ENCODE assay signal across 8 cellular contexts in the genomic region with DNA sequence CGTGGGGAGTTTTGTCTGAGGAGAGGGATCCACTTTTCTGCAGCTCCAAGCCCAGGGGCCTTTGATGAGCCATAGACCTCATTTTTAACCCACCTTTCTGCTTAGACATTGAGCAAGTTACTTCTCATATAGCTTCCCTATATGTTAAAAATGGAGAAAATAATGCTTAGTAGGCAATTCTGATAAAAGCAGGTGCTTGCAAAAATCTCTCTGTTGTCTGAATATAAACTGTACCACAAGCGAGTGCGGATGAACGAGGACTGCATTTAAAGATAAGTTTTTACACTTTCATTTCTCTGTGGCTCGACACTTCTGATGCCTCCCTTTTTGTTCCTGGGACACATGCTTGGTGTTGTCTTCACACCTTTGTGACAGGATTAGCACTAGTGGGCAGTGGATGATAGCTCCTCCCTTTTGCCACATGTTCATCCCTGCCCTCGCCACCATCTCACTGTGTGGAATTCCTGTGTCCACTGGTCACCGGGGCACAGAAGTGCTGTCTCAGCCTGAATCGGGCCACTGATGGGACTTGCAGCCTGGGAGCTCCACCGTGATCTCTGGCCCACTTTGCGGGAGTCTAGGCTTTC. TPM values are rescaled to one million over a fixed set of nuclear protein-coding genes. Genes with fewer than 3 reads are reported as not detected.
DNase-seq lines count a peak whose midpoint lies in the region; ATAC-seq and TF ChIP-seq lines count a peak whose summit lies in the region.

No MANE protein-coding gene starts in this region.

- no peak overlapping the region for H2BK15ac ChIP-seq in mesendoderm (replicated peaks; ENCODE audit: low read depth)

- DNase-seq in adipocyte (ENCODE audit: low read depth): no peak
- no peak for DNase-seq in mesendoderm
- DNase-seq in NCI-H82 (lab: John Stamatoyannopoulos, UW): no peak
- no peak for DNase-seq in SW 1271 (lab: John Stamatoyannopoulos, UW)
- DNase-seq in medulla oblongata (ENCODE audit: extremely low spot score): no peak

- peak overlapping the region; percentile 77 for H3K4ac ChIP-seq in mesendoderm (ENCODE audit: low read depth, low read length)

- H4K5ac ChIP-seq in mesendoderm (ENCODE audit: low read length): no peak overlapping the region

- H3K36me3 ChIP-seq in ACC112 (ENCODE audit: insufficient read depth, low read length): peaks cover 30% of the 10 kb centered on the region
- peaks cover 26 to 38% of the 10 kb centered on the region in 2 experiments for H3K36me3 ChIP-seq in HEK293 (ENCODE audit: control insufficient read depth in 2 of 2, insufficient read depth in 1 of 2, low read length in 2 of 2)
- H3K36me3 ChIP-seq in adipocyte (ENCODE audit: control insufficient read depth, insufficient read depth, low read length, severe bottlenecking): no peaks in the 10 kb centered on the region
- H3K36me3 ChIP-seq in mesendoderm (ENCODE audit: control insufficient read depth, insufficient read depth, low read length): peaks cover 9% of the 10 kb centered on the region

- no peak for TF ChIP-seq CTCF in HEK293 (tag by site-specific recombination; IDR thresholded peaks at IDR 0.05)

- no CpG with 5 or more reads among the region's 10 CpGs for WGBS in mesendoderm (ENCODE audit: extremely low coverage, insufficient coverage, low lambda C conversion rate)

- H3K4me3 ChIP-seq in ACC112 (ENCODE audit: low read depth, low read length): peak overlapping the region; percentile 92
- H3K4me3 ChIP-seq in HEK293 (ENCODE audit: low read depth, low read length): peak overlapping the region; percentile 59
- peak overlapping the region; percentile 93 for H3K4me3 ChIP-seq in adipocyte (ENCODE audit: low read length)
- H3K4me3 ChIP-seq in mesendoderm (ENCODE audit: low read length): peak overlapping the region; percentile 91

- H2BK5ac ChIP-seq in mesendoderm (ENCODE audit: low read length): no peak overlapping the region

- H2BK120ac ChIP-seq in mesendoderm (ENCODE audit: low read depth, low read length): no peak overlapping the region

- no peak overlapping the region for H4K8ac ChIP-seq in mesendoderm (ENCODE audit: low read depth, low read length)

- H3K79me2 ChIP-seq in ACC112 (ENCODE audit: control insufficient read depth, insufficient read depth, low read length, unreplicated experiment) (peaks cover 52% of the 10 kb centered on the region), mesendoderm (ENCODE audit: control insufficient read depth, insufficient read depth, low read length) (peaks cover 21% of the 10 kb centered on the region)

- peaks cover 6% of the 10 kb centered on the region for H3K4me1 ChIP-seq in ACC112 (ENCODE audit: control insufficient read depth, insufficient read depth, low read length, unreplicated experiment)
- H3K4me1 ChIP-seq in HEK293 (ENCODE audit: control insufficient read depth, insufficient read depth, low read length): no peaks in the 10 kb centered on the region
- peaks cover 4% of the 10 kb centered on the region for H3K4me1 ChIP-seq in adipocyte (ENCODE audit: control insufficient read depth, insufficient read depth, low read length)
- H3K4me1 ChIP-seq in mesendoderm (ENCODE audit: control insufficient read depth, low read depth, low read length): peaks cover 2% of the 10 kb centered on the region

- H3K56ac ChIP-seq in mesendoderm (ENCODE audit: low read length): peak overlapping the region; percentile 99

- H3K27ac ChIP-seq in ACC112 (ENCODE audit: low read depth, low read length): peak overlapping the region; percentile 71; the same call in 1 of the 2 replicates
- H3K27ac ChIP-seq in HEK293 (ENCODE audit: extremely low read depth, low read depth, low read length): peak overlapping the region; percentile 99; the same call in 1 of the 2 replicates
- no peak overlapping the region for H3K27ac ChIP-seq in mesendoderm (ENCODE audit: low read depth, low read length)

- no peaks in the 10 kb centered on the region for H3K27me3 ChIP-seq in ACC112 (ENCODE audit: insufficient read depth, low read length)
- no peaks in the 10 kb centered on the region for H3K27me3 ChIP-seq in adipocyte (replicated peaks; ENCODE audit: control insufficient read depth, insufficient read depth, low read length)
- H3K27me3 ChIP-seq in mesendoderm (ENCODE audit: insufficient read depth, low read length, poor library complexity): no peaks in the 10 kb centered on the region

- ATAC-seq in GM21619 (IDR thresholded peaks at IDR 0.05; ENCODE audit: unreplicated experiment): no peak

- peak overlapping the region; percentile 71 for H3K4me2 ChIP-seq in mesendoderm (ENCODE audit: low read length)

- H3K23ac ChIP-seq in mesendoderm (ENCODE audit: low read length): no peak overlapping the region

- CTCF ChIA-PET in HEK293 (lab: Yijun Ruan, JAX): interaction anchor here (0.6 to 0.9 kb wide), 6 partner anchors 20 to 168 kb away, joined by 3 to 4 read pairs (median 3); no protein-coding TSS in a partner anchor

- peak overlapping the region; percentile 50 for H2AFZ ChIP-seq in ACC112 (ENCODE audit: low read length, unreplicated experiment)

- H3K18ac ChIP-seq in mesendoderm (ENCODE audit: low read length): peak overlapping the region; percentile 82

- POLR2A ChIA-PET in HEK293 (lab: Yijun Ruan, JAX): interaction anchor here (0.5 to 3.7 kb wide), 9 partner anchors 10 to 501 kb away, joined by 3 to 28 read pairs (median 6); no protein-coding TSS in a partner anchor

- H2AK5ac ChIP-seq in mesendoderm (ENCODE audit: low read length): no peak overlapping the region

- H3K9ac ChIP-seq in adipocyte (ENCODE audit: low read length) (no peak overlapping the region), mesendoderm (ENCODE audit: low read length) (peak overlapping the region; percentile 99)

- H3K9me3 ChIP-seq in HEK293 (ENCODE audit: control insufficient read depth, insufficient read depth, low read depth, low read length) (no peaks in the 10 kb centered on the region), adipocyte (ENCODE audit: control insufficient read depth, low read length) (no peaks in the 10 kb centered on the region)

- peaks cover 16% of the 10 kb centered on the region for H3K79me1 ChIP-seq in mesendoderm (ENCODE audit: low read length)

TF ChIP-seq in HEK293, 187 proteins besides CTCF, POLR2A, EP300 and RAD21 (continues in another document):
- TF ChIP-seq ZNF148 (tag by site-specific recombination; IDR thresholded peaks at IDR 0.05; ENCODE audit: borderline replicate concordance): no peak
- TF ChIP-seq REPIN1 (tag by site-specific recombination; IDR thresholded peaks at IDR 0.05; ENCODE audit: low read depth): no peak
- TF ChIP-seq, protein P1, sequence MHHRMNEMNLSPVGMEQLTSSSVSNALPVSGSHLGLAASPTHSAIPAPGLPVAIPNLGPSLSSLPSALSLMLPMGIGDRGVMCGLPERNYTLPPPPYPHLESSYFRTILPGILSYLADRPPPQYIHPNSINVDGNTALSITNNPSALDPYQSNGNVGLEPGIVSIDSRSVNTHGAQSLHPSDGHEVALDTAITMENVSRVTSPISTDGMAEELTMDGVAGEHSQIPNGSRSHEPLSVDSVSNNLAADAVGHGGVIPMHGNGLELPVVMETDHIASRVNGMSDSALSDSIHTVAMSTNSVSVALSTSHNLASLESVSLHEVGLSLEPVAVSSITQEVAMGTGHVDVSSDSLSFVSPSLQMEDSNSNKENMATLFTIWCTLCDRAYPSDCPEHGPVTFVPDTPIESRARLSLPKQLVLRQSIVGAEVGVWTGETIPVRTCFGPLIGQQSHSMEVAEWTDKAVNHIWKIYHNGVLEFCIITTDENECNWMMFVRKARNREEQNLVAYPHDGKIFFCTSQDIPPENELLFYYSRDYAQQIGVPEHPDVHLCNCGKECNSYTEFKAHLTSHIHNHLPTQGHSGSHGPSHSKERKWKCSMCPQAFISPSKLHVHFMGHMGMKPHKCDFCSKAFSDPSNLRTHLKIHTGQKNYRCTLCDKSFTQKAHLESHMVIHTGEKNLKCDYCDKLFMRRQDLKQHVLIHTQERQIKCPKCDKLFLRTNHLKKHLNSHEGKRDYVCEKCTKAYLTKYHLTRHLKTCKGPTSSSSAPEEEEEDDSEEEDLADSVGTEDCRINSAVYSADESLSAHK (tag by site-specific recombination; IDR thresholded peaks at IDR 0.05): no peak
- TF ChIP-seq ZNF394 (tag by site-specific recombination; IDR thresholded peaks at IDR 0.05; ENCODE audit: borderline replicate concordance): no peak
- no peak for TF ChIP-seq ZNF140 (tag by site-specific recombination; IDR thresholded peaks at IDR 0.05)
- TF ChIP-seq ZNF596 (tag by site-specific recombination; IDR thresholded peaks at IDR 0.05): no peak
- TF ChIP-seq ZNF837 (tag by site-specific recombination; IDR thresholded peaks at IDR 0.05): no peak
- no peak for TF ChIP-seq INSM2 (tag by site-specific recombination; IDR thresholded peaks at IDR 0.05)
- TF ChIP-seq ZNF2 (tag by site-specific recombination; IDR thresholded peaks at IDR 0.05): no peak

RNA-seq across cellular contexts. Expression of gene TYMS, which starts 1.6 kb away (rescaled TPM):
- 71.2 TPM for polyA plus RNA-seq in mesendoderm (2013, experiment 1 of 2)
- 72.4 TPM for polyA plus RNA-seq in mesendoderm (2013, experiment 2 of 2)

RNA-seq across cellular contexts. Expression of gene ENOSF1, which starts 53.4 kb away (rescaled TPM):
- 19.5 TPM for polyA plus RNA-seq in mesendoderm (2013, experiment 1 of 2)
- 18.9 TPM for polyA plus RNA-seq in mesendoderm (2013, experiment 2 of 2)
